ENCODE assay signal across 19 cellular contexts in genomic region chr17:66778531-66778930, GRCh38. TPM values are rescaled to one million over a fixed set of nuclear protein-coding genes. Genes with fewer than 3 reads are reported as not detected.
"Had no signal": no experiment of that assay in that cellular context is flagged by ENCODE, and none has a peak within 500 bp of the region (broad histone marks: within the 10 kb centered on the region; RNA-seq: fewer than 3 reads in every experiment).

No MANE protein-coding gene starts in this region.

- H3K9me3 ChIP-seq: esophagus squamous epithelium, left lung, mucosa of descending colon, tibial artery had no signal

- H2AFZ ChIP-seq: hepatocyte had no signal

- H3K4me3 Mint-ChIP-seq: naive thymus-derived CD4-positive, alpha-beta T cell; stimulated activated memory B cell treated with anti-CD40 and anti-IgM and Interleukin-4, amounts not matched to agents 10 μg/mL and 1 μg/mL and 100 μg/mL, for 72 hours had no signal

- DNase-seq: activated CD4-positive, alpha-beta T cell treated with anti-CD3 and anti-CD28 coated beads, Interleukin-2, amount 50 U/mL, for 48 hours; activated CD4-positive, CD25-positive, alpha-beta regulatory T cell treated with anti-CD3 and anti-CD28 coated beads, Interleukin-2, amount 50 U/mL, for 72 hours; activated effector memory CD4-positive, alpha-beta T cell treated with anti-CD3 and anti-CD28 coated beads, Interleukin-2, amount 50 U/mL, for 16 hours; activated T-cell treated with anti-CD3 and anti-CD28 coated beads, Interleukin-2, amount 50 U/mL, for 1 hour; esophagus squamous epithelium; kidney; left lung; mucosa of descending colon; naive thymus-derived CD4-positive, alpha-beta T cell; posterior cingulate gyrus; retina; stimulated activated CD4-positive, alpha-beta T cell treated with anti-CD3 and anti-CD28 coated beads, Interleukin-2, amount 100 ng/mL, for 48 hours; tibial artery had no signal

- ATAC-seq: activated naive CD4-positive, alpha-beta T cell treated with anti-CD3 and anti-CD28 coated beads, Interleukin-2, amount 50 U/mL, for 72 hours; mucosa of descending colon; naive thymus-derived CD4-positive, alpha-beta T cell; stimulated activated memory B cell treated with anti-CD40 and anti-IgM and Interleukin-4, amounts not matched to agents 10 μg/mL and 1 μg/mL and 100 μg/mL, for 72 hours had no signal

- H3K4me3 ChIP-seq: coronary artery, esophagus squamous epithelium, hepatocyte, left lung, mucosa of descending colon, tibial artery had no signal

- H3K9me3 Mint-ChIP-seq: activated naive CD4-positive, alpha-beta T cell treated with anti-CD3 and anti-CD28 coated beads, Interleukin-2, amount 50 U/mL, for 72 hours; stimulated activated memory B cell treated with anti-CD40 and anti-IgM and Interleukin-4, amounts not matched to agents 10 μg/mL and 1 μg/mL and 100 μg/mL, for 72 hours had no signal

- H3K36me3 Mint-ChIP-seq: stimulated activated memory B cell treated with anti-CD40 and anti-IgM and Interleukin-4, amounts not matched to agents 10 μg/mL and 1 μg/mL and 100 μg/mL, for 72 hours had no signal

- H3K27me3 ChIP-seq: esophagus squamous epithelium, hepatocyte, left lung, tibial artery had no signal

- H3K27ac Mint-ChIP-seq: activated naive CD4-positive, alpha-beta T cell treated with anti-CD3 and anti-CD28 coated beads, Interleukin-2, amount 50 U/mL, for 72 hours; naive thymus-derived CD4-positive, alpha-beta T cell; stimulated activated memory B cell treated with anti-CD40 and anti-IgM and Interleukin-4, amounts not matched to agents 10 μg/mL and 1 μg/mL and 100 μg/mL, for 72 hours had no signal

- H3K4me1 ChIP-seq: esophagus squamous epithelium, left lung, tibial artery had no signal

- H3K27me3 Mint-ChIP-seq: naive thymus-derived CD4-positive, alpha-beta T cell had no signal

- H3K27ac ChIP-seq: coronary artery, esophagus squamous epithelium, hepatocyte, tibial artery had no signal

- H3K4me1 Mint-ChIP-seq: stimulated activated memory B cell treated with anti-CD40 and anti-IgM and Interleukin-4, amounts not matched to agents 10 μg/mL and 1 μg/mL and 100 μg/mL, for 72 hours had no signal

- H3K4me2 ChIP-seq: hepatocyte had no signal

- H3K79me2 ChIP-seq: hepatocyte had no signal

RNA-seq across cellular contexts. Expression of gene CACNG5, which starts 56.4 kb away (rescaled TPM):
- total RNA-seq: activated naive CD4-positive, alpha-beta T cell treated with anti-CD3 and anti-CD28 coated beads, Interleukin-2, amount 50 U/mL, for 72 hours; esophagus squamous epithelium; fibroblast of villous mesenchyme; glomerular endothelial cell; hepatocyte; kidney; left lung; naive thymus-derived CD4-positive, alpha-beta T cell had no signal
- polyA plus RNA-seq: hepatocyte; naive thymus-derived CD4-positive, alpha-beta T cell had no signal
